ENCODE assay signal across 1 cellular context in the genomic region with DNA sequence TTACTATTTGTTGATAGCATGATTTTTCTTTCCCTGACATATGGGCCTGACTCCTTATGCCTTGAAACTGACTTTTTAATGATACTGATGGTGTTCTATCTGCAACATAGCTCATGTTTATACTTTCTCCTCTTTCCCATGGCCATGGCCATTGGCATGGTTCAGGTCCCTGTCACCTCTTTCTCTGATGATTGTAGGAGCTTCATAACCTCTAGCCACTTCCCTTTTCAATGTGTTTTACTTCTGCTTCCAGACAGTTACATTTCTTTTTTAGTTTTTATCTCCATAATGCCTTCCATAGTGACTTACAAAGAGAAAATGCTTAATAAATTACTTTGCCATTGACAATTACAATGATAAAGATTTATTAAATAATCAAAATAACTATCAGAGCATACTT.
TF ChIP-seq lines count a peak whose summit lies in the region.

No MANE protein-coding gene starts in this region.

TF ChIP-seq in GM12878, 131 proteins besides CTCF, POLR2A, EP300 and RAD21 (continued from another document):
- TF ChIP-seq, protein P1, sequence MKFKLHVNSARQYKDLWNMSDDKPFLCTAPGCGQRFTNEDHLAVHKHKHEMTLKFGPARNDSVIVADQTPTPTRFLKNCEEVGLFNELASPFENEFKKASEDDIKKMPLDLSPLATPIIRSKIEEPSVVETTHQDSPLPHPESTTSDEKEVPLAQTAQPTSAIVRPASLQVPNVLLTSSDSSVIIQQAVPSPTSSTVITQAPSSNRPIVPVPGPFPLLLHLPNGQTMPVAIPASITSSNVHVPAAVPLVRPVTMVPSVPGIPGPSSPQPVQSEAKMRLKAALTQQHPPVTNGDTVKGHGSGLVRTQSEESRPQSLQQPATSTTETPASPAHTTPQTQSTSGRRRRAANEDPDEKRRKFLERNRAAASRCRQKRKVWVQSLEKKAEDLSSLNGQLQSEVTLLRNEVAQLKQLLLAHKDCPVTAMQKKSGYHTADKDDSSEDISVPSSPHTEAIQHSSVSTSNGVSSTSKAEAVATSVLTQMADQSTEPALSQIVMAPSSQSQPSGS (IDR thresholded peaks at IDR 0.05; ENCODE audit: low read length): no peak
- TF ChIP-seq PML (IDR thresholded peaks at IDR 0.05; ENCODE audit: low read length) (no peak), MTA2 (IDR thresholded peaks at IDR 0.05; ENCODE audit: low read depth) (0 out of 2 replicates have a peak, but pooled peaks have one; percentile 44), SPI1 (IDR thresholded peaks at IDR 0.05; ENCODE audit: borderline replicate concordance, insufficient read depth, low read depth, low read length) (peak; percentile 59; the same call in 1 of the 2 replicates), E2F8 (IDR thresholded peaks at IDR 0.05; ENCODE audit: low read depth, partially characterized antibody) (no peak), RELA (IDR thresholded peaks at IDR 0.05; ENCODE audit: borderline replicate concordance, partially characterized antibody) (no peak), SMAD1 (IDR thresholded peaks at IDR 0.05; ENCODE audit: low read depth, partially characterized antibody) (no peak), MEF2A (IDR thresholded peaks at IDR 0.05; ENCODE audit: insufficient read depth, low read depth, low read length) (no peak), RAD51 (IDR thresholded peaks at IDR 0.05) (no peak)
- TF ChIP-seq, protein P2, sequence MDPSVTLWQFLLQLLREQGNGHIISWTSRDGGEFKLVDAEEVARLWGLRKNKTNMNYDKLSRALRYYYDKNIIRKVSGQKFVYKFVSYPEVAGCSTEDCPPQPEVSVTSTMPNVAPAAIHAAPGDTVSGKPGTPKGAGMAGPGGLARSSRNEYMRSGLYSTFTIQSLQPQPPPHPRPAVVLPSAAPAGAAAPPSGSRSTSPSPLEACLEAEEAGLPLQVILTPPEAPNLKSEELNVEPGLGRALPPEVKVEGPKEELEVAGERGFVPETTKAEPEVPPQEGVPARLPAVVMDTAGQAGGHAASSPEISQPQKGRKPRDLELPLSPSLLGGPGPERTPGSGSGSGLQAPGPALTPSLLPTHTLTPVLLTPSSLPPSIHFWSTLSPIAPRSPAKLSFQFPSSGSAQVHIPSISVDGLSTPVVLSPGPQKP (IDR thresholded peaks at IDR 0.05; ENCODE audit: low read depth, low read length): no peak
